9 cellular contexts compared by ENCODE assay signal in the genomic region with DNA sequence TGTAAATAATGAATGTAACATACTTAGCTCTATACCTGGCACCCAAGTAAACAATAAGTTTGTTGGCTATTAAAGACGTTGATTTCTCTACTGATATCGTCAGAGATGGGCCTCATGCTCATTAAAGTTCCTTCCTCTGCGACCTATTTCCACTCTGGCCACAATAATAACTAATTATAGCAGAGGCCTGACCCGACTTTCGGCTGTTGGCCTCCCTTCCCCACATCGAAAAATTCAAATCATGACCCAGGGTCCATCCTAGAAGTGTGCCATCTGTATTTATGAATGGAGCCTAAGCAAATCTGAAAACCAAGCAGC. TPM values are rescaled to one million over a fixed set of nuclear protein-coding genes. Genes with fewer than 3 reads are reported as not detected.
DNase-seq lines count a peak whose midpoint lies in the region; ATAC-seq and TF ChIP-seq lines count a peak whose summit lies in the region.
"Had no signal": no experiment of that assay in that cellular context is flagged by ENCODE, and none has a peak within 500 bp of the region (broad histone marks: within the 10 kb centered on the region; RNA-seq: fewer than 3 reads in every experiment).

No MANE protein-coding gene starts in this region.

- H3F3A ChIP-seq in PC-9 (ENCODE audit: insufficient read depth, low read depth), result peaks cover 8% of the 10 kb centered on the region

- no peaks in the 10 kb centered on the region for H3K36me3 ChIP-seq in PC-9 (ENCODE audit: low read depth)
- no peaks in the 10 kb centered on the region for H3K36me3 ChIP-seq in ovary

- no peaks in the 10 kb centered on the region for H3K79me2 ChIP-seq in PC-9 (ENCODE audit: low read depth)

- in situ Hi-C loops in GM13977 (cut with MboI; ENCODE audit: low pct_unique_long_range_greater_than_20kb, low sequenced_read_pairs, unreplicated experiment), result no loop called here

- peak overlapping the region; percentile 85 for H3K27ac Mint-ChIP-seq in Calu3 (ENCODE audit: unreplicated experiment)

- no peak for TF ChIP-seq POLR2A in ovary (IDR thresholded peaks at IDR 0.05)

- H3K4me1 Mint-ChIP-seq in Calu3 (ENCODE audit: low read depth, unreplicated experiment), result peaks cover 11% of the 10 kb centered on the region

- H3K9me3 Mint-ChIP-seq in Calu3 (ENCODE audit: low read depth, unreplicated experiment), result no peaks in the 10 kb centered on the region

- H4K20me1 ChIP-seq in PC-9 (ENCODE audit: insufficient read depth), result no peaks in the 10 kb centered on the region

- peaks cover 21% of the 10 kb centered on the region for H3K36me3 Mint-ChIP-seq in Calu3 (ENCODE audit: insufficient read depth, unreplicated experiment)

- H3K4me3 ChIP-seq in PC-9, result peak overlapping the region; percentile 79
- H3K4me3 ChIP-seq in epithelial cell of esophagus (ENCODE audit: low read length), result peak overlapping the region; percentile 79
- H3K4me3 ChIP-seq in ovary, result peak overlapping the region; percentile 80

- H3K4me2 ChIP-seq in PC-9, result peak overlapping the region; percentile 80

- 7 to 8% (median 7%) methylated on average over 6 of the region's 6 CpGs for WGBS in ovary, 3 donors

- H3K9me2 ChIP-seq in PC-9 (ENCODE audit: insufficient read depth), result no peaks in the 10 kb centered on the region

- DNase-seq in Calu3 (no peak), PC-9 (no peak), epithelial cell of esophagus (ENCODE audit: low read depth) (no peak), ovary (no peak), GM13977 (ENCODE audit: low spot score) (no peak)

- intact Hi-C loops in Calu3 (cut with micrococcal nuclease; ENCODE audit: unreplicated experiment), result loop anchor here (1.0 kb wide), 1 partner anchor 32 kb away; no protein-coding TSS in a partner anchor
- intact Hi-C loops in PC-9 (cut with micrococcal nuclease; ENCODE audit: unreplicated experiment), result loop anchor here (5.0 kb wide), 1 partner anchor 195 kb away; the partner anchor contains the start of gene SSH1
- intact Hi-C loops in ovary (cut with DNase I), result no loop called here

- H3K27me3 Mint-ChIP-seq in Calu3 (ENCODE audit: unreplicated experiment), result no peaks in the 10 kb centered on the region

- H2AFZ ChIP-seq in PC-9, result peak overlapping the region; percentile 94

- H3K9me3 ChIP-seq in PC-9 (ENCODE audit: insufficient read depth, low read depth) (no peaks in the 10 kb centered on the region), ovary (no peaks in the 10 kb centered on the region)

- POLR2A ChIA-PET in PC-9 (lab: Charles Lee; ENCODE audit: unreplicated experiment), result interaction anchor here (0.7 kb wide), 1 partner anchor 319 kb away, joined by 3 read pairs; no protein-coding TSS in a partner anchor

- CTCF ChIA-PET in Calu3 (lab: Charles Lee) (interaction anchor here (0.8 kb wide), 1 partner anchor 214 kb away, joined by 4 read pairs; no protein-coding TSS in a partner anchor), PC-9 (lab: Charles Lee) (no interaction called here)

- no peak overlapping the region for H3K27ac ChIP-seq in PC-9
- H3K27ac ChIP-seq in ovary, result peak overlapping the region in 1 of 2 donors; percentile 47

- TF ChIP-seq EP300 in ovary (IDR thresholded peaks at IDR 0.05), result no peak

- H3K27me3 ChIP-seq in PC-9 (ENCODE audit: insufficient read depth, low read depth) (no peaks in the 10 kb centered on the region), ovary (no peaks in the 10 kb centered on the region)

- ATAC-seq in GM21717 (IDR thresholded peaks at IDR 0.05; ENCODE audit: unreplicated experiment), result no peak
- no peak for ATAC-seq in GM18498 (IDR thresholded peaks at IDR 0.05; ENCODE audit: unreplicated experiment)
- ATAC-seq in GM19351 (IDR thresholded peaks at IDR 0.05; ENCODE audit: unreplicated experiment), result no peak

- BruUV-seq in Calu3 (replicated peaks; lab: Mats Ljungman, UMichigan), result TSS peak; percentile 41
- no TSS peak for BruUV-seq in PC-9 (replicated peaks; lab: Mats Ljungman, UMichigan)

- peak overlapping the region; percentile 93 for H3K4me3 Mint-ChIP-seq in Calu3 (ENCODE audit: low read depth, unreplicated experiment)

- H3K4me1 ChIP-seq in PC-9 (replicated peaks; ENCODE audit: insufficient read depth) (peaks cover 11% of the 10 kb centered on the region; the same call in 1 of the 2 replicates), ovary (ENCODE audit: insufficient read depth) (peaks cover 11% of the 10 kb centered on the region)

- no peak for TF ChIP-seq CTCF in Calu3 (IDR thresholded peaks at IDR 0.05; ENCODE audit: unreplicated experiment)
- no peak for TF ChIP-seq CTCF in PC-9 (conservative IDR thresholded peaks at IDR 0.05)
- no peak for TF ChIP-seq CTCF in epithelial cell of esophagus (IDR thresholded peaks at IDR 0.05; ENCODE audit: insufficient read depth, low read depth, low read length, missing control alignments)
- TF ChIP-seq CTCF in ovary (IDR thresholded peaks at IDR 0.05), result no peak
- no peak for TF ChIP-seq CTCF in GM13977 (IDR thresholded peaks at IDR 0.05; ENCODE audit: extremely low read depth, insufficient read depth, missing control alignments)

RNA-seq across cellular contexts. Expression of gene USP30, which starts 0.3 kb away (rescaled TPM):
- total RNA-seq in Calu3 (2022) (9.6 and 13.0 TPM in 2 replicates), PC-9 (2021) (12.0 and 12.5 TPM in 2 replicates), ovary (10 to 100 TPM; 11.8 to 24.7 (median 21.0) TPM)
- polyA plus RNA-seq in ovary, result 10 to 100 TPM; 13.0 to 27.1 TPM

RNA-seq across cellular contexts. Expression of gene SVOP, which starts 31.2 kb away (rescaled TPM):
- not detected in 2 replicates for total RNA-seq in Calu3 (2022)
- not detected in 2 replicates for total RNA-seq in PC-9 (2021)
- not detected for total RNA-seq in ovary
- not detected for polyA plus RNA-seq in ovary
- total RNA-seq: activated CD8-positive, alpha-beta memory T cell treated with anti-CD3 and anti-CD28 coated beads for 36 hours had no signal

RNA-seq across cellular contexts. Expression of gene ALKBH2, which starts 41.2 kb away (rescaled TPM):
- 43.1 and 43.2 TPM in 2 replicates for total RNA-seq in Calu3 (2022)
- total RNA-seq in PC-9 (2021), result 14.9 and 15.2 TPM in 2 replicates
- total RNA-seq in ovary, result 10 to 100 TPM; 11.3 to 26.4 (median 21.1) TPM
- 10 to 100 TPM; 11.7 to 24.8 TPM for polyA plus RNA-seq in ovary

RNA-seq across cellular contexts. Expression of gene UNG, which starts 45.3 kb away (rescaled TPM):
- total RNA-seq in Calu3 (2022) (77.7 and 79.2 TPM in 2 replicates), PC-9 (2021) (52.5 and 54.9 TPM in 2 replicates), ovary (10 to 100 TPM; 13.5 to 25.4 (median 21.5) TPM)
- 10 to 100 TPM; 13.5 to 34.2 TPM for polyA plus RNA-seq in ovary

Comparison
In these comparisons a context has a peak if more than half of its experiments do, and no peak if none do; other contexts are left out.
1. intact Hi-C loops: an anchor here in Calu3 (1.0 kb wide) and PC-9 (5.0 kb wide); none called in ovary.